Comparison of ENCODE assay signal across 9 cellular contexts in genomic region chr1:234154320-234155251, GRCh38.
DNase-seq lines count a peak whose midpoint lies in the region; ATAC-seq and TF ChIP-seq lines count a peak whose summit lies in the region.
"Had no signal": no experiment of that assay in that cellular context is flagged by ENCODE, and none has a peak within 500 bp of the region (broad histone marks: within the 10 kb centered on the region; RNA-seq: fewer than 3 reads in every experiment).

No MANE protein-coding gene starts in this region.

- peaks cover 2% of the 10 kb centered on the region for H3K27me3 Mint-ChIP-seq in glutamatergic neuron (ENCODE audit: unreplicated experiment)

- no peaks in the 10 kb centered on the region for H3K4me1 Mint-ChIP-seq in glutamatergic neuron (ENCODE audit: low read depth, unreplicated experiment)

- H3K36me3 ChIP-seq in WERI-Rb-1 (no peaks in the 10 kb centered on the region), gastrocnemius medialis (no peaks in the 10 kb centered on the region)
- H3K36me3 ChIP-seq: BLaER1 had no signal

- DNase-seq in DMS153 (lab: John Stamatoyannopoulos, UW) (peak; percentile 4), DMS153 treated with DMSO at 0.1 percent for 48 hours (lab: John Stamatoyannopoulos, UW; ENCODE audit: unreplicated experiment) (no peak), HCEC 1CT (peak; percentile 47), NCI-H2171 treated with DMSO at 0.1 percent for 48 hours (lab: John Stamatoyannopoulos, UW) (peak; percentile 77), WERI-Rb-1 (peak; percentile 68), glutamatergic neuron (no peak), gastrocnemius medialis (no peak)

- TF ChIP-seq CTCF in WERI-Rb-1 (IDR thresholded peaks at IDR 0.05; ENCODE audit: low read depth, low read length) (peak; percentile 73), glutamatergic neuron (IDR thresholded peaks at IDR 0.05; ENCODE audit: partially characterized antibody, unreplicated experiment) (peak; percentile 95), gastrocnemius medialis (IDR thresholded peaks at IDR 0.05 in 4 of 5, conservative IDR thresholded peaks at IDR 0.05 in 1 of 5) (peak; percentile 70 to 82 (median 80))

- no peaks in the 10 kb centered on the region for H3K4me1 ChIP-seq in gastrocnemius medialis
- H3K4me1 ChIP-seq: BLaER1 had no signal

- no peak overlapping the region for H3K27ac Mint-ChIP-seq in glutamatergic neuron (ENCODE audit: unreplicated experiment)

- peak in 1 of 2 donors; percentile 74 for ATAC-seq in gastrocnemius medialis
- ATAC-seq in GM19397 (IDR thresholded peaks at IDR 0.05; ENCODE audit: unreplicated experiment) = no peak

- H3K36me3 Mint-ChIP-seq in glutamatergic neuron (ENCODE audit: unreplicated experiment) = no peaks in the 10 kb centered on the region

- peaks cover 3% of the 10 kb centered on the region for H3K9me3 Mint-ChIP-seq in glutamatergic neuron (ENCODE audit: unreplicated experiment)

- H3K9me3 ChIP-seq in WERI-Rb-1 (ENCODE audit: severe bottlenecking) (no peaks in the 10 kb centered on the region), gastrocnemius medialis (no peaks in the 10 kb centered on the region)
- H3K9me3 ChIP-seq: BLaER1 had no signal

- TF ChIP-seq POLR2A in gastrocnemius medialis (IDR thresholded peaks at IDR 0.05) = no peak

- intact Hi-C loops in gastrocnemius medialis (cut with DNase I; ENCODE audit: low total_unique reads) = loop anchor here (1.0 kb wide), 1 partner anchor 156 kb away; no protein-coding TSS in a partner anchor

- H3K27me3 ChIP-seq in WERI-Rb-1 (ENCODE audit: insufficient read depth, low read depth, severe bottlenecking) = no peaks in the 10 kb centered on the region
- no peaks in the 10 kb centered on the region for H3K27me3 ChIP-seq in gastrocnemius medialis
- H3K27me3 ChIP-seq: BLaER1 had no signal

- no peak overlapping the region for H3K4me3 Mint-ChIP-seq in glutamatergic neuron (ENCODE audit: unreplicated experiment)

- H3K27ac ChIP-seq in WERI-Rb-1 = no peak overlapping the region
- H3K27ac ChIP-seq in gastrocnemius medialis = no peak overlapping the region
- H3K27ac ChIP-seq: BLaER1 had no signal

- in situ Hi-C loops in gastrocnemius medialis (cut with MboI; ENCODE audit: low sequenced_read_pairs in 4 of 4) = loop anchor here (5.0 to 10.0 kb wide), 2 partner anchors 150 to 158 kb away; no protein-coding TSS in a partner anchor

- H3K4me3 ChIP-seq in WERI-Rb-1 (ENCODE audit: low read depth, low read length) = no peak overlapping the region
- no peak overlapping the region for H3K4me3 ChIP-seq in gastrocnemius medialis
- H3K4me3 ChIP-seq: BLaER1 had no signal

Comparison
In these comparisons a context has a peak if more than half of its experiments do, and no peak if none do; other contexts are left out.
1. DNase-seq: peak in DMS153 (single experiment), HCEC 1CT (single experiment), NCI-H2171 treated with DMSO at 0.1 percent for 48 hours (single experiment) and WERI-Rb-1 (single experiment); none in DMS153 treated with DMSO at 0.1 percent for 48 hours (single experiment), glutamatergic neuron (single experiment) and gastrocnemius medialis (0 of 2).
2. Peak in every context shown above with its lines, with median percentiles within 50 percentile points of each other: CTCF ChIP-seq.